16 cellular contexts compared by ENCODE assay signal in the genomic region with DNA sequence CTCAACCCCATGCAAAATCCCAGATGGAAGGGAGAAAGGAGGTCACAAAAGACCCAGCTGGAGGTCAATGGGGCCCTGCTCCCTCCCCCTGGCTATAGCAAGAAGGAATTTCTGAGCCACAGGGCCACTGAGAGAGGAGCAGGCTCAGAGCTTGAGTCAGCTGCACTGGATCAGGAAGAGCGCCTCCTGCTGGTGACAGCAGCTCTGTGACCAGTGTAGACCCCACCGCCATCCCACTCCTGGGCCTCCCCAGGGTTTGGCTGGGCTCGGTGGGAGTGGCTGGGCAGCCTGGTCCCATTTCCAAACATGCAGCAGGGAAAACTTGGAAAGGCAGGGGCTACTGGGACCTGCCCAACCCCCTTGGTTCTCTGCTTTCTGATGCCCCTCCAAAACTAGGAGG. TPM values are rescaled to one million over a fixed set of nuclear protein-coding genes. Genes with fewer than 3 reads are reported as not detected.
DNase-seq lines count a peak whose midpoint lies in the region; ATAC-seq, FAIRE-seq and TF ChIP-seq lines count a peak whose summit lies in the region.
"Had no signal": no experiment of that assay in that cellular context is flagged by ENCODE, and none has a peak within 500 bp of the region (broad histone marks: within the 10 kb centered on the region; RNA-seq: fewer than 3 reads in every experiment).

No MANE protein-coding gene starts in this region.

- H3K27ac ChIP-seq in DOHH2 (ENCODE audit: low read depth, low read length) = no peak overlapping the region
- no peak overlapping the region for H3K27ac ChIP-seq in HEK293 (ENCODE audit: extremely low read depth, low read depth, low read length)
- H3K27ac ChIP-seq in K562 (ENCODE audit: extremely low read depth, low read depth, low read length) = no peak overlapping the region
- no peak overlapping the region for H3K27ac ChIP-seq in CD4-positive, alpha-beta memory T cell (ENCODE audit: low read depth, low read length)
- H3K27ac ChIP-seq: gastroesophageal sphincter had no signal

- TF ChIP-seq EP300 in K562 (IDR thresholded peaks at IDR 0.05; ENCODE audit: low read length) = no peak

- H3K4me3 Mint-ChIP-seq in neural crest cell = no peak overlapping the region
- H3K4me3 Mint-ChIP-seq in CD4-positive, alpha-beta memory T cell = no peak overlapping the region
- H3K4me3 Mint-ChIP-seq: activated T-helper 17 cell treated with anti-CD3 and anti-CD28 coated beads, Interleukin-2, amount 50 U/mL, for 72 hours; T-helper 2 cell treated with Interferon-gamma antibody and Interleukin-4, amounts not matched to agents 5 μg/mL and 100 μg/mL, for 36 hours had no signal

- peak; percentile 29 to 44 (median 37) for DNase-seq in K562 (ENCODE audit: extremely low read depth in 1 of 4, low spot score in 3 of 4)
- DNase-seq in neural crest cell (ENCODE audit: low read depth, low spot score) = no peak
- no peak for DNase-seq in KG1 (lab: John Stamatoyannopoulos, UW)
- DNase-seq in RCC 7860 (ENCODE audit: low spot score) = no peak
- DNase-seq in CD4-positive, alpha-beta memory T cell = no peak
- no peak for DNase-seq in activated gamma-delta T cell (lab: John Stamatoyannopoulos, UW)
- DNase-seq: activated CD4-positive, alpha-beta T cell treated with anti-CD3 and anti-CD28 coated beads, Interleukin-2, amount 50 U/mL, for 1 hour; NCI-H510A; stimulated activated CD4-positive, alpha-beta T cell treated with anti-CD3 and anti-CD28 coated beads, Interleukin-2, amount 100 ng/mL, for 48 hours had no signal

- H3K27ac Mint-ChIP-seq in neural crest cell (ENCODE audit: unreplicated experiment) = no peak overlapping the region
- no peak overlapping the region for H3K27ac Mint-ChIP-seq in CD4-positive, alpha-beta memory T cell
- H3K27ac Mint-ChIP-seq: activated T-helper 17 cell treated with anti-CD3 and anti-CD28 coated beads, Interleukin-2, amount 50 U/mL, for 72 hours; T-helper 2 cell treated with Interferon-gamma antibody and Interleukin-4, amounts not matched to agents 5 μg/mL and 100 μg/mL, for 36 hours had no signal

- peaks cover 6% of the 10 kb centered on the region for H3K4me1 Mint-ChIP-seq in neural crest cell
- H3K4me1 Mint-ChIP-seq in CD4-positive, alpha-beta memory T cell = peaks cover 0 to 2% (median 1%) of the 10 kb centered on the region in 4 donors
- H3K4me1 Mint-ChIP-seq: activated T-helper 17 cell treated with anti-CD3 and anti-CD28 coated beads, Interleukin-2, amount 50 U/mL, for 72 hours had no signal

- CTCF ChIA-PET in HEK293 (lab: Yijun Ruan, JAX) (interaction anchor here (0.6 to 1.3 kb wide), 9 partner anchors 9 to 166 kb away, joined by 3 to 4 read pairs (median 3); no protein-coding TSS in a partner anchor), K562 (lab: Yijun Ruan, JAX; ENCODE audit: low intra/inter-chr PET ratio) (no interaction called here)
- CTCF ChIA-PET in CD4-positive, alpha-beta memory T cell (lab: Charles Lee; ENCODE audit: partially characterized antibody) = interaction anchor here (0.7 to 2.1 kb wide), 4 partner anchors 10 to 93 kb away, joined by 3 to 9 read pairs (median 3); no protein-coding TSS in a partner anchor

- H3K9me1 ChIP-seq in K562 (ENCODE audit: control insufficient read depth, insufficient read depth, low read length) = no peaks in the 10 kb centered on the region

- no peaks in the 10 kb centered on the region for H3K36me3 Mint-ChIP-seq in neural crest cell (ENCODE audit: low read depth)
- H3K36me3 Mint-ChIP-seq in CD4-positive, alpha-beta memory T cell = no peaks in the 10 kb centered on the region

- H3K4me3 ChIP-seq in DOHH2 (ENCODE audit: low read length) = no peak overlapping the region
- H3K4me3 ChIP-seq in HEK293 (ENCODE audit: low read depth, low read length) = no peak overlapping the region
- H3K4me3 ChIP-seq in K562 = no peak overlapping the region
- H3K4me3 ChIP-seq in CD4-positive, alpha-beta memory T cell (ENCODE audit: low read length in 2 of 2) = no peak overlapping the region
- H3K4me3 ChIP-seq: gastroesophageal sphincter had no signal

- no peaks in the 10 kb centered on the region for H3K9me2 ChIP-seq in DOHH2 (replicated peaks; ENCODE audit: control insufficient read depth, low read length)

- H3K9me3 ChIP-seq in DOHH2 (ENCODE audit: control insufficient read depth, insufficient read depth, low read length) (no peaks in the 10 kb centered on the region), HEK293 (ENCODE audit: control insufficient read depth, insufficient read depth, low read depth, low read length) (no peaks in the 10 kb centered on the region), K562 (replicated peaks; ENCODE audit: control insufficient read depth, insufficient read depth, low read depth, low read length) (no peaks in the 10 kb centered on the region)
- no peaks in the 10 kb centered on the region for H3K9me3 ChIP-seq in CD4-positive, alpha-beta memory T cell (ENCODE audit: control insufficient read depth in 1 of 2, low read length in 2 of 2)
- H3K9me3 ChIP-seq: gastroesophageal sphincter had no signal

- peaks cover 4% of the 10 kb centered on the region; the same call in 1 of the 2 replicates for H3K27me3 ChIP-seq in DOHH2 (ENCODE audit: control insufficient read depth, low read length)
- peaks cover 0 to 7% of the 10 kb centered on the region in 2 experiments; a peak in 1 of 5 replicates for H3K27me3 ChIP-seq in K562 (ENCODE audit: control insufficient read depth in 2 of 2, insufficient read depth in 2 of 2, low read length in 2 of 2)
- no peaks in the 10 kb centered on the region for H3K27me3 ChIP-seq in CD4-positive, alpha-beta memory T cell (ENCODE audit: insufficient read depth, low read length)

- no peaks in the 10 kb centered on the region for H3K9me3 Mint-ChIP-seq in neural crest cell
- peaks cover 0 to 2% (median 0%) of the 10 kb centered on the region in 8 donors for H3K9me3 Mint-ChIP-seq in CD4-positive, alpha-beta memory T cell
- H3K9me3 Mint-ChIP-seq: activated T-helper 17 cell treated with anti-CD3 and anti-CD28 coated beads, Interleukin-2, amount 50 U/mL, for 72 hours; T-helper 2 cell treated with Interferon-gamma antibody and Interleukin-4, amounts not matched to agents 5 μg/mL and 100 μg/mL, for 36 hours had no signal

- H3K4me2 ChIP-seq in DOHH2 (ENCODE audit: low read length) (no peak overlapping the region), K562 (ENCODE audit: insufficient read depth, low read length) (no peak overlapping the region)

- WGBS in K562 (ENCODE audit: insufficient coverage, low coverage, missing lambda C conversion rate) = 0% methylated on average over 3 of the region's 3 CpGs

- FAIRE-seq in K562 (lab: Jason Lieb, UNC) (no peak), RCC 7860 (lab: Jason Lieb, UNC) (no peak)
- FAIRE-seq: astrocyte, urothelium cell line had no signal

- H2AFZ ChIP-seq in K562 (ENCODE audit: low read depth, low read length) = no peak overlapping the region

- H3F3A ChIP-seq in DOHH2 (ENCODE audit: control insufficient read depth, insufficient read depth) = no peaks in the 10 kb centered on the region

- in situ Hi-C loops in K562 (cut with MboI) = no loop called here

- POLR2A ChIA-PET in HEK293 (lab: Yijun Ruan, JAX) = no interaction called here
- POLR2A ChIA-PET in K562 (lab: Yijun Ruan, JAX) = interaction anchor here (1.1 kb wide), 1 partner anchor 42 kb away, joined by 3 read pairs; no protein-coding TSS in a partner anchor
- POLR2A ChIA-PET in CD4-positive, alpha-beta memory T cell (lab: Charles Lee; ENCODE audit: partially characterized antibody) = interaction anchor here (0.5 to 1.5 kb wide), 2 partner anchors 25 to 428 kb away, joined by 3 read pairs; no protein-coding TSS in a partner anchor

- H3K36me3 ChIP-seq in DOHH2 (ENCODE audit: control insufficient read depth, low read length) (no peaks in the 10 kb centered on the region), HEK293 (ENCODE audit: control insufficient read depth in 2 of 2, insufficient read depth in 1 of 2, low read length in 2 of 2) (no peaks in the 10 kb centered on the region), K562 (ENCODE audit: control insufficient read depth, insufficient read depth, low read length) (no peaks in the 10 kb centered on the region)
- H3K36me3 ChIP-seq in CD4-positive, alpha-beta memory T cell (ENCODE audit: insufficient read depth, low read length) = no peaks in the 10 kb centered on the region
- H3K36me3 ChIP-seq: gastroesophageal sphincter had no signal

- TF ChIP-seq POLR2A in K562 (conservative IDR thresholded peaks at IDR 0.05) = no peak

- peak; percentile 65 for TF ChIP-seq CTCF in DOHH2 (IDR thresholded peaks at IDR 0.05; ENCODE audit: low read depth, low read length, poor library complexity, severe bottlenecking)
- TF ChIP-seq CTCF in HEK293 (tag by site-specific recombination; IDR thresholded peaks at IDR 0.05) = no peak
- TF ChIP-seq CTCF in K562 (IDR thresholded peaks at IDR 0.05 in 2 of 3, conservative IDR thresholded peaks at IDR 0.05 in 1 of 3; ENCODE audit: insufficient read depth in 2 of 3, low read depth in 1 of 3, low read length in 3 of 3) = peak; percentile 32 to 55 (median 42); a peak in 4 of 6 replicates
- TF ChIP-seq CTCF in neural crest cell (conservative IDR thresholded peaks at IDR 0.05) = peak; percentile 34

- H3K79me2 ChIP-seq in DOHH2 (ENCODE audit: control insufficient read depth, low read length) (no peaks in the 10 kb centered on the region), K562 (ENCODE audit: control insufficient read depth, insufficient read depth, low read length) (no peaks in the 10 kb centered on the region)

- H3K4me1 ChIP-seq in DOHH2 (ENCODE audit: control insufficient read depth, low read length) = no peaks in the 10 kb centered on the region
- no peaks in the 10 kb centered on the region for H3K4me1 ChIP-seq in HEK293 (ENCODE audit: control insufficient read depth, insufficient read depth, low read length)
- H3K4me1 ChIP-seq in K562 (replicated peaks in 1 of 2; ENCODE audit: control insufficient read depth in 2 of 2, insufficient read depth in 2 of 2, low read length in 2 of 2) = no peaks in the 10 kb centered on the region
- H3K4me1 ChIP-seq in CD4-positive, alpha-beta memory T cell (ENCODE audit: insufficient read depth, low read length) = peaks cover 3% of the 10 kb centered on the region

- no TSS peak for BruUV-seq in K562 (replicated peaks; lab: Mats Ljungman, UMichigan)

- no peak overlapping the region for H3K9ac ChIP-seq in K562 (ENCODE audit: insufficient read depth in 1 of 2, low read depth in 2 of 2, low read length in 2 of 2)

- intact Hi-C loops in K562 (cut with micrococcal nuclease) = no loop called here
- intact Hi-C loops in CD4-positive, alpha-beta memory T cell (cut with micrococcal nuclease) = no loop called here

- no peak for TF ChIP-seq RAD21 in K562 (CRISPR knock-in tag; conservative IDR thresholded peaks at IDR 0.05 in 1 of 2, IDR thresholded peaks at IDR 0.05 in 1 of 2)

- H4K20me1 ChIP-seq in DOHH2 (ENCODE audit: control insufficient read depth, insufficient read depth, low read depth, low read length) (no peaks in the 10 kb centered on the region), K562 (replicated peaks; ENCODE audit: control insufficient read depth, insufficient read depth, low read length) (no peaks in the 10 kb centered on the region)

- ATAC-seq in K562 = peak; percentile 80
- ATAC-seq: activated T-helper 17 cell treated with anti-CD3 and anti-CD28 coated beads, Interleukin-2, amount 50 U/mL, for 72 hours; gastroesophageal sphincter had no signal

- H3K27me3 Mint-ChIP-seq in neural crest cell (ENCODE audit: low read depth) = peaks cover 61% of the 10 kb centered on the region
- H3K27me3 Mint-ChIP-seq in CD4-positive, alpha-beta memory T cell = peaks cover 4 to 19% of the 10 kb centered on the region in 2 donors

RNA-seq across cellular contexts. Expression of a gene that starts 31.5 kb away (rescaled TPM):
- total RNA-seq in K562 (2011; cell fraction: chromatin; rRNA removed; ENCODE audit: low replicate concordance) = not detected in 2 replicates
- not detected in 2 replicates for total RNA-seq in K562 (2011; cell fraction: nucleolus; rRNA removed)
- not detected in 2 replicates for total RNA-seq in K562 (2011; cell fraction: nucleoplasm; rRNA removed)
- not detected in 2 replicates for total RNA-seq in K562 (2014; rRNA removed)
- total RNA-seq in K562 (2014; rRNA removed; fragmentation: Illumina TruSeq; extraction: Trizol) = not detected in 2 replicates
- total RNA-seq in K562 (2015; rRNA removed; fragmentation: Illumina TruSeq; extraction: Trizol) = not detected in 2 replicates
- not detected in 2 replicates for total RNA-seq in K562 (2021)
- polyA plus RNA-seq in K562 (2011; rRNA removed) = not detected in 2 replicates
- polyA plus RNA-seq in K562 (2011; cell fraction: cytosol; rRNA removed) = not detected in 2 replicates
- polyA plus RNA-seq in K562 (2011; cell fraction: nucleus; rRNA removed) = not detected in 2 replicates
- not detected in 2 replicates for polyA plus RNA-seq in K562 (2012)
- not detected in 2 replicates for polyA plus RNA-seq in K562 (2014; fragmentation: Illumina TruSeq; extraction: Trizol)
- polyA plus RNA-seq in K562 (2014; fragmentation: Nextera tagmentation; extraction: Ambion mirVana) = not detected
- polyA plus RNA-seq in K562 (2014; rRNA removed) = not detected in 2 replicates
- polyA minus RNA-seq in K562 (2011; rRNA and poly(A)+ RNA removed) = not detected in 2 replicates
- polyA minus RNA-seq in K562 (2011; cell fraction: cytosol; rRNA and poly(A)+ RNA removed) = not detected in 2 replicates
- polyA minus RNA-seq in K562 (2011; cell fraction: nucleus; rRNA and poly(A)+ RNA removed) = not detected in 2 replicates
- not detected in 2 replicates for total RNA-seq in neural crest cell
- total RNA-seq in CD4-positive, alpha-beta memory T cell = not detected
- polyA plus RNA-seq in CD4-positive, alpha-beta memory T cell = not detected
- total RNA-seq: activated T-helper 17 cell treated with anti-CD3 and anti-CD28 coated beads, Interleukin-2, amount 50 U/mL, for 72 hours; astrocyte had no signal

Comparison
In these comparisons a context has a peak if more than half of its experiments do, and no peak if none do; other contexts are left out.
1. DNase-seq: peak in K562 (4 of 4); none in neural crest cell (single experiment), KG1 (single experiment), RCC 7860 (single experiment), CD4-positive, alpha-beta memory T cell (0 of 5) and activated gamma-delta T cell (single experiment).